ENCODE assay signal across 28 cellular contexts in the genomic region with DNA sequence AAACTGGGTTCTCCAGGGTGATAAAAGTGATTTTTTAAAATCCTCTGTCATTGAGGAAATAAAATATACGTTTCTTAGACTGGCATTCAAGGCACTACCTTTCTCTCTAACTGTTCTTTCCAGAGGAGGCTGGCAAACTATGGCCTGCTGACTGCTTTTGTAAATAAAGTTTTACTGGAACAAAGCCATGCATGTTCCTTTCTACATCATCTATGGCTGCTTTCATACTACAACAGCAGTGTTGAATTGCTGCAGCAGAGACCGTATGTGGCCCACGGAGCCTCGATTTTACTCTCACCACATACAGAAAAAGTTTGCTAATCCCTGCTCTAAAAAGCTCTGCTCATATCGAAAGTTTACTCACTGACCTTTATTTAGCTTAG. TPM values are rescaled to one million over a fixed set of nuclear protein-coding genes. Genes with fewer than 3 reads are reported as not detected.
A peak's percentile ranks its signal among the peaks of the same experiment; 100 is the strongest.
DNase-seq lines count a peak whose midpoint lies in the region; ATAC-seq and TF ChIP-seq lines count a peak whose summit lies in the region.
"Had no signal": no experiment of that assay in that cellular context is flagged by ENCODE, and none has a peak within 500 bp of the region (broad histone marks: within the 10 kb centered on the region; RNA-seq: fewer than 3 reads in every experiment).

No MANE protein-coding gene starts in this region.

- H3K4me1 ChIP-seq in endodermal cell (ENCODE audit: control insufficient read depth, insufficient read depth, low read length): no peaks in the 10 kb centered on the region
- H3K4me1 ChIP-seq in aorta (ENCODE audit: control insufficient read depth in 1 of 2, insufficient read depth in 2 of 2, low read length in 2 of 2): peaks cover 1 to 4% of the 10 kb centered on the region in 2 donors
- H3K4me1 ChIP-seq: right atrium auricular region had no signal

- H3K9ac ChIP-seq in SK-N-MC (ENCODE audit: insufficient read length) (no peak overlapping the region), endodermal cell (ENCODE audit: extremely low read depth, low read length, poor library complexity, severe bottlenecking) (no peak overlapping the region)

- peaks cover 34% of the 10 kb centered on the region for H3K36me3 Mint-ChIP-seq in endodermal cell (ENCODE audit: low read depth)
- H3K36me3 Mint-ChIP-seq: activated naive CD4-positive, alpha-beta T cell treated with anti-CD3 and anti-CD28 coated beads, Interleukin-2, amount 10 ng/mL, durations not matched to agents 7 days and 5 days had no signal

- no peak overlapping the region for H3K4me3 ChIP-seq in SK-N-MC
- no peak overlapping the region for H3K4me3 ChIP-seq in endodermal cell (ENCODE audit: low read length)
- peak overlapping the region in 1 of 2 donors; percentile 14 for H3K4me3 ChIP-seq in aorta (ENCODE audit: low read length in 2 of 2)
- H3K4me3 ChIP-seq: adrenal gland, MG63, right atrium auricular region, spleen, transverse colon had no signal

- H3K4me1 Mint-ChIP-seq in endodermal cell: no peaks in the 10 kb centered on the region

- TF ChIP-seq CTCF in endodermal cell (conservative IDR thresholded peaks at IDR 0.05): no peak

- H3K36me3 ChIP-seq in SK-N-MC (ENCODE audit: insufficient read depth, low read length) (peaks cover 66% of the 10 kb centered on the region), endodermal cell (ENCODE audit: control insufficient read depth, insufficient read depth, low read length) (peaks cover 60% of the 10 kb centered on the region), aorta (ENCODE audit: control insufficient read depth in 1 of 2, insufficient read depth in 2 of 2, low read length in 1 of 2) (no peaks in the 10 kb centered on the region)
- H3K36me3 ChIP-seq: adrenal gland, transverse colon had no signal

- intact Hi-C loops in aorta (cut with DNase I): no loop called here
- intact Hi-C loops in posterior vena cava (cut with DNase I): no loop called here

- H3K9me3 ChIP-seq in SK-N-MC (ENCODE audit: low read depth, low read length): no peaks in the 10 kb centered on the region
- H3K9me3 ChIP-seq in endodermal cell (ENCODE audit: control insufficient read depth, low read length): no peaks in the 10 kb centered on the region
- no peaks in the 10 kb centered on the region for H3K9me3 ChIP-seq in aorta (ENCODE audit: control insufficient read depth, low read length)
- H3K9me3 ChIP-seq: adrenal gland, MG63, right atrium auricular region, spleen, transverse colon had no signal

- DNase-seq in SK-N-MC (ENCODE audit: low read depth, low spot score) (no peak), endodermal cell (no peak), pons (ENCODE audit: low spot score) (peak; percentile 15), aorta (no peak), NCI-H510A treated with DMSO at 0.1 percent for 48 hours (lab: John Stamatoyannopoulos, UW) (no peak), posterior vena cava (ENCODE audit: low spot score) (no peak)
- DNase-seq: activated CD8-positive, alpha-beta T cell treated with anti-CD3 and anti-CD28 coated beads, Interleukin-2, amount 10 ng/mL, durations not matched to agents 7 days and 5 days; activated naive CD4-positive, alpha-beta T cell treated with anti-CD3 and anti-CD28 coated beads, Interleukin-2, amount 10 ng/mL, durations not matched to agents 7 days and 5 days; adrenal gland; brain microvascular endothelial cell; Calu3; DND-41; hippocampal formation; KBM-7; mammary epithelial cell; MG63; NCI-H1930; NCI-H524 treated with DMSO at 0.1 percent for 48 hours; Right ventricle myocardium superior; spleen; stimulated activated CD8-positive, alpha-beta memory T cell treated with anti-CD3 and anti-CD28 coated beads, Interleukin-4, amount 100 ng/mL, for 48 hours; transverse colon had no signal

- no peaks in the 10 kb centered on the region for H3K9me3 Mint-ChIP-seq in endodermal cell
- H3K9me3 Mint-ChIP-seq: activated naive CD4-positive, alpha-beta T cell treated with anti-CD3 and anti-CD28 coated beads, Interleukin-2, amount 10 ng/mL, durations not matched to agents 7 days and 5 days; activated T-helper 17 cell treated with anti-CD3 and anti-CD28 coated beads, Interleukin-2, amount 50 U/mL, for 72 hours; nephron; stimulated activated naive CD8-positive, alpha-beta T cell treated with anti-CD3 and anti-CD28 coated beads, Interleukin-15, Interleukin-2, amounts not matched to agents 100 ng/mL and 50 ng/mL, for 24 hours had no signal

- 90 to 96% methylated on average over 5 of the region's 5 CpGs for WGBS in endodermal cell (ENCODE audit: insufficient coverage in 1 of 2, insufficient read length in 1 of 2), 2 experiments
- WGBS in aorta, 2 donors: 6 to 7% methylated on average over 5 of the region's 5 CpGs

- ATAC-seq in aorta (ENCODE audit: low FRiP score) (peak; percentile 22), GM21360 (IDR thresholded peaks at IDR 0.05; ENCODE audit: unreplicated experiment) (no peak)
- ATAC-seq: activated CD8-positive, alpha-beta T cell treated with anti-CD3 and anti-CD28 coated beads, Interleukin-2, amount 10 ng/mL, durations not matched to agents 7 days and 5 days; activated T-helper 17 cell treated with anti-CD3 and anti-CD28 coated beads, Interleukin-2, amount 50 U/mL, for 72 hours; Panc1 had no signal

- H3K27ac ChIP-seq in SK-N-MC: 0 out of 2 replicates have a peak overlapping the region, but pooled peaks have one; percentile 15
- no peak overlapping the region for H3K27ac ChIP-seq in endodermal cell (ENCODE audit: low read depth, low read length)
- peak overlapping the region; percentile 14 to 52 for H3K27ac ChIP-seq in aorta (ENCODE audit: low read depth in 1 of 2, low read length in 2 of 2)
- H3K27ac ChIP-seq: adrenal gland, brain microvascular endothelial cell, right atrium auricular region, spleen, transverse colon had no signal

- H3K27me3 Mint-ChIP-seq in endodermal cell (ENCODE audit: insufficient read depth): no peaks in the 10 kb centered on the region
- H3K27me3 Mint-ChIP-seq: activated naive CD4-positive, alpha-beta T cell treated with anti-CD3 and anti-CD28 coated beads, Interleukin-2, amount 10 ng/mL, durations not matched to agents 7 days and 5 days; activated T-helper 17 cell treated with anti-CD3 and anti-CD28 coated beads, Interleukin-2, amount 50 U/mL, for 72 hours; stimulated activated naive CD8-positive, alpha-beta T cell treated with anti-CD3 and anti-CD28 coated beads, Interleukin-15, Interleukin-2, amounts not matched to agents 100 ng/mL and 50 ng/mL, for 24 hours had no signal

- peak overlapping the region; percentile 49 for H3K27ac Mint-ChIP-seq in endodermal cell
- H3K27ac Mint-ChIP-seq: activated CD8-positive, alpha-beta T cell treated with anti-CD3 and anti-CD28 coated beads, Interleukin-2, amount 10 ng/mL, durations not matched to agents 7 days and 5 days; activated naive CD4-positive, alpha-beta T cell treated with anti-CD3 and anti-CD28 coated beads, Interleukin-2, amount 10 ng/mL, durations not matched to agents 7 days and 5 days; activated T-helper 17 cell treated with anti-CD3 and anti-CD28 coated beads, Interleukin-2, amount 50 U/mL, for 72 hours; stimulated activated naive CD8-positive, alpha-beta T cell treated with anti-CD3 and anti-CD28 coated beads, Interleukin-15, Interleukin-2, amounts not matched to agents 100 ng/mL and 50 ng/mL, for 24 hours had no signal

- H3K27me3 ChIP-seq in endodermal cell (ENCODE audit: control insufficient read depth, insufficient read depth, low read length, poor library complexity, severe bottlenecking) (no peaks in the 10 kb centered on the region), aorta (ENCODE audit: control insufficient read depth in 1 of 2, insufficient read depth in 2 of 2, low read length in 1 of 2) (no peaks in the 10 kb centered on the region)
- H3K27me3 ChIP-seq: adrenal gland, brain microvascular endothelial cell, MG63, right atrium auricular region, spleen, transverse colon had no signal

- no peak overlapping the region for H3K4me3 Mint-ChIP-seq in endodermal cell
- H3K4me3 Mint-ChIP-seq: activated CD8-positive, alpha-beta T cell treated with anti-CD3 and anti-CD28 coated beads, Interleukin-2, amount 10 ng/mL, durations not matched to agents 7 days and 5 days; activated naive CD4-positive, alpha-beta T cell treated with anti-CD3 and anti-CD28 coated beads, Interleukin-2, amount 10 ng/mL, durations not matched to agents 7 days and 5 days; activated T-helper 17 cell treated with anti-CD3 and anti-CD28 coated beads, Interleukin-2, amount 50 U/mL, for 72 hours; nephron; stimulated activated naive CD8-positive, alpha-beta T cell treated with anti-CD3 and anti-CD28 coated beads, Interleukin-15, Interleukin-2, amounts not matched to agents 100 ng/mL and 50 ng/mL, for 24 hours had no signal

RNA-seq across cellular contexts. Expression of a gene that starts 20.2 kb away (rescaled TPM):
- total RNA-seq in endodermal cell: 10 to 100 TPM; 13.8 to 19.4 TPM
- polyA plus RNA-seq in endodermal cell (2013, experiment 1 of 2): 12.7 TPM
- 13.2 TPM for polyA plus RNA-seq in endodermal cell (2013, experiment 2 of 2)
- total RNA-seq in aorta: 10 to 100 TPM; 79.0 to 82.4 TPM
- polyA plus RNA-seq in aorta: 10 to 100 TPM; 30.3 to 38.7 TPM
- 10 to 100 TPM; 69.0 to 75.4 TPM for total RNA-seq in posterior vena cava
